Comparison of ENCODE assay signal across 1 cellular context in genomic region chr6:106823732-106824351, GRCh38.
TF ChIP-seq lines count a peak whose summit lies in the region.

No MANE protein-coding gene starts in this region.

TF ChIP-seq in WTC11, 78 proteins besides CTCF, POLR2A, EP300 and RAD21 (continued from another document):
- TF ChIP-seq ARID4B (CRISPR knock-in tag; IDR thresholded peaks at IDR 0.05; ENCODE audit: borderline replicate concordance) (no peak), ERG (CRISPR knock-in tag; IDR thresholded peaks at IDR 0.05) (no peak), PREB (CRISPR knock-in tag; IDR thresholded peaks at IDR 0.05; ENCODE audit: borderline replicate concordance) (no peak), USF1 (CRISPR knock-in tag; IDR thresholded peaks at IDR 0.05) (no peak), RORB (CRISPR knock-in tag; IDR thresholded peaks at IDR 0.05) (no peak), FOXP1 (CRISPR knock-in tag; IDR thresholded peaks at IDR 0.05; ENCODE audit: borderline replicate concordance) (0 out of 2 replicates have a peak, but pooled peaks have one; percentile 20), E2F4 (CRISPR knock-in tag; IDR thresholded peaks at IDR 0.05; ENCODE audit: borderline replicate concordance, low read depth) (no peak), ATF2 (CRISPR knock-in tag; IDR thresholded peaks at IDR 0.05; ENCODE audit: borderline replicate concordance, low read depth) (no peak), ATF1 (CRISPR knock-in tag; IDR thresholded peaks at IDR 0.05) (no peak), SMAD3 (CRISPR knock-in tag; IDR thresholded peaks at IDR 0.05; ENCODE audit: borderline replicate concordance) (no peak), AR (CRISPR knock-in tag; IDR thresholded peaks at IDR 0.05) (no peak), IRF2 (CRISPR knock-in tag; IDR thresholded peaks at IDR 0.05; ENCODE audit: borderline replicate concordance, low read depth) (no peak), ATF6 (CRISPR knock-in tag; IDR thresholded peaks at IDR 0.05) (no peak)
